In the genomic region with DNA sequence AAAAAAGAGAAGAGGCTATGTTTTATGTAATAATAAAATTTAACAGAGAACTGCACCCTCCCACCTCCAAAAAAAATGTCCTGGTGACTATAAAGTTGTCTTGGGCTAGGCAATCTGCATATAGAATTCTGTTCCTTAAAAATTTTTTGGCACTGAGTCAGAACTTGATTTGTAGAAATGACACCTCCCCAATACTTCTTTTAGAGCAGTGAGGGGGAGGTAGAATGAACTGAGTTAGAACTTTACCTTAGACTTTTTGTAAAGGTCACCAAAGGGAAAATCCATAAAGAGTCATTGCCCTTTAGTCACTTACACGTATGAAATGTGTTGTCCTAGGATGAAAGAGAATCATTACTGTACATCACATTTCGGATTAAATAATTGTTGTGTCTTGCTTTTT, we compare ENCODE assay signal across 12 cellular contexts.
DNase-seq lines count a peak whose midpoint lies in the region; ATAC-seq and TF ChIP-seq lines count a peak whose summit lies in the region.
"Had no signal": no experiment of that assay in that cellular context is flagged by ENCODE, and none has a peak within 500 bp of the region (broad histone marks: within the 10 kb centered on the region; RNA-seq: fewer than 3 reads in every experiment).

No MANE protein-coding gene starts in this region.

- H3K79me2 ChIP-seq in OCI-LY3 (ENCODE audit: low read length), result peaks cover 34% of the 10 kb centered on the region

- no peak overlapping the region for H4K91ac ChIP-seq in mesenchymal stem cell (ENCODE audit: low read length)

- H3K4me1 Mint-ChIP-seq in Calu3 (ENCODE audit: low read depth, unreplicated experiment), result peaks cover 81% of the 10 kb centered on the region

- H3K9me3 ChIP-seq in OCI-LY3 (ENCODE audit: insufficient read depth, low read length), result no peaks in the 10 kb centered on the region
- no peaks in the 10 kb centered on the region for H3K9me3 ChIP-seq in mesenchymal stem cell (ENCODE audit: control insufficient read depth, low read length)
- H3K9me3 ChIP-seq: lower lobe of right lung, prostate gland, tibial artery had no signal

- peaks cover 9% of the 10 kb centered on the region for H3K36me3 ChIP-seq in OCI-LY3 (replicated peaks; ENCODE audit: low read depth, low read length)
- H3K36me3 ChIP-seq in mesenchymal stem cell (ENCODE audit: control insufficient read depth in 1 of 2, insufficient read depth in 2 of 2, low read depth in 1 of 2, low read length in 2 of 2), result no peaks in the 10 kb centered on the region
- H3K36me3 ChIP-seq: lower lobe of right lung, prostate gland, tibial artery had no signal

- H3K14ac ChIP-seq in mesenchymal stem cell (ENCODE audit: low read length in 2 of 2), result no peak overlapping the region

- H3K4me1 ChIP-seq in OCI-LY3 (ENCODE audit: low read length), result peaks cover 73% of the 10 kb centered on the region
- peaks cover 4% of the 10 kb centered on the region for H3K4me1 ChIP-seq in mesenchymal stem cell (ENCODE audit: control insufficient read depth, insufficient read depth, low read depth, low read length)
- H3K4me1 ChIP-seq: prostate gland had no signal

- no peaks in the 10 kb centered on the region for H4K20me1 ChIP-seq in OCI-LY3 (ENCODE audit: insufficient read depth, low read length)

- H2AK5ac ChIP-seq in mesenchymal stem cell (ENCODE audit: low read length, severe bottlenecking), result no peak overlapping the region

- no peak overlapping the region for H2BK15ac ChIP-seq in mesenchymal stem cell (ENCODE audit: low read depth, poor library complexity, severe bottlenecking)

- H3K4me3 ChIP-seq in OCI-LY3 (ENCODE audit: low read length) (peak overlapping the region; percentile 60), mesenchymal stem cell (ENCODE audit: insufficient read depth in 1 of 2, low read depth in 1 of 2, low read length in 2 of 2) (no peak overlapping the region)
- H3K4me3 ChIP-seq: prostate gland, tibial artery had no signal

- H3K9ac ChIP-seq in OCI-LY3 (ENCODE audit: low read length) (peak overlapping the region; percentile 61), mesenchymal stem cell (ENCODE audit: low read length) (peak overlapping the region; percentile 48)

- H2BK5ac ChIP-seq in mesenchymal stem cell (ENCODE audit: low read depth, low read length, poor library complexity, severe bottlenecking), result no peak overlapping the region

- peak overlapping the region; percentile 60 for H3K4me3 Mint-ChIP-seq in Calu3 (ENCODE audit: low read depth, unreplicated experiment)

- no peak overlapping the region for H2AFZ ChIP-seq in OCI-LY3 (ENCODE audit: low read depth, low read length)
- H2AFZ ChIP-seq in mesenchymal stem cell (ENCODE audit: low read depth, low read length), result no peak overlapping the region

- CTCF ChIA-PET in Calu3 (lab: Charles Lee), result no interaction called here

- H3K36me3 Mint-ChIP-seq in Calu3 (ENCODE audit: insufficient read depth, unreplicated experiment), result peaks cover 17% of the 10 kb centered on the region

- no peak overlapping the region for H2BK120ac ChIP-seq in mesenchymal stem cell (ENCODE audit: low read depth, low read length)

- H4K8ac ChIP-seq in mesenchymal stem cell (ENCODE audit: low read length), result no peak overlapping the region

- H3K23ac ChIP-seq in mesenchymal stem cell (ENCODE audit: low read length in 2 of 2), result no peak overlapping the region

- WGBS in mesenchymal stem cell, result 83% methylated on average over 2 of the region's 2 CpGs

- H3K9me3 Mint-ChIP-seq in Calu3 (ENCODE audit: low read depth, unreplicated experiment), result no peaks in the 10 kb centered on the region

- peak overlapping the region; percentile 85 for H3K27ac Mint-ChIP-seq in Calu3 (ENCODE audit: unreplicated experiment)

- no peaks in the 10 kb centered on the region for H3K27me3 Mint-ChIP-seq in Calu3 (ENCODE audit: unreplicated experiment)

- peak overlapping the region; percentile 87 for H3K27ac ChIP-seq in OCI-LY3 (ENCODE audit: low read length)
- no peak overlapping the region for H3K27ac ChIP-seq in mesenchymal stem cell (ENCODE audit: low read length, poor library complexity, severe bottlenecking)
- H3K27ac ChIP-seq: tibial artery had no signal

- peak; percentile 27 for ATAC-seq in GM19463 (IDR thresholded peaks at IDR 0.05; ENCODE audit: unreplicated experiment)

- no peaks in the 10 kb centered on the region for H3K79me1 ChIP-seq in mesenchymal stem cell (replicated peaks; ENCODE audit: low read length, poor library complexity, severe bottlenecking)

- H3K18ac ChIP-seq in mesenchymal stem cell (ENCODE audit: low read depth in 1 of 2, low read length in 2 of 2), result no peak overlapping the region

- peak overlapping the region; percentile 74 for H3K4me2 ChIP-seq in OCI-LY3 (ENCODE audit: low read length)
- no peak overlapping the region for H3K4me2 ChIP-seq in mesenchymal stem cell (ENCODE audit: low read length, poor library complexity, severe bottlenecking)

- DNase-seq in Calu3, result no peak
- no peak for DNase-seq in mesenchymal stem cell
- no peak for DNase-seq in NCI-H2171 treated with DMSO at 0.1 percent for 48 hours (lab: John Stamatoyannopoulos, UW)
- no peak for DNase-seq in occipital lobe (lab: John Stamatoyannopoulos, UW)
- no peak for DNase-seq in DMS114 treated with DMSO at 0.1 percent for 48 hours (lab: John Stamatoyannopoulos, UW; ENCODE audit: unreplicated experiment)
- DNase-seq: activated CD4-positive, alpha-beta T cell treated with anti-CD3 and anti-CD28 coated beads for 1 hour; lower lobe of right lung; NCI-H2107; tibial artery had no signal

- no TSS peak for BruUV-seq in Calu3 (replicated peaks; lab: Mats Ljungman, UMichigan)

- no peak overlapping the region for H3K4ac ChIP-seq in mesenchymal stem cell (ENCODE audit: low read depth in 1 of 2, low read length in 2 of 2)

- no peak for TF ChIP-seq CTCF in Calu3 (IDR thresholded peaks at IDR 0.05; ENCODE audit: unreplicated experiment)
- TF ChIP-seq CTCF in OCI-LY3 (IDR thresholded peaks at IDR 0.05; ENCODE audit: low read depth, low read length), result no peak

- intact Hi-C loops in Calu3 (cut with micrococcal nuclease; ENCODE audit: unreplicated experiment), result loop anchor here (5.0 to 10.0 kb wide), 2 partner anchors 113 to 509 kb away; no protein-coding TSS in a partner anchor

- H3K27me3 ChIP-seq in OCI-LY3 (ENCODE audit: low read depth, low read length) (no peaks in the 10 kb centered on the region), mesenchymal stem cell (ENCODE audit: control insufficient read depth in 1 of 2, insufficient read depth in 1 of 2, low read length in 2 of 2) (no peaks in the 10 kb centered on the region)
- H3K27me3 ChIP-seq: tibial artery had no signal

- H2BK12ac ChIP-seq in mesenchymal stem cell (ENCODE audit: low read length in 2 of 2), result no peak overlapping the region
